In the genomic region with DNA sequence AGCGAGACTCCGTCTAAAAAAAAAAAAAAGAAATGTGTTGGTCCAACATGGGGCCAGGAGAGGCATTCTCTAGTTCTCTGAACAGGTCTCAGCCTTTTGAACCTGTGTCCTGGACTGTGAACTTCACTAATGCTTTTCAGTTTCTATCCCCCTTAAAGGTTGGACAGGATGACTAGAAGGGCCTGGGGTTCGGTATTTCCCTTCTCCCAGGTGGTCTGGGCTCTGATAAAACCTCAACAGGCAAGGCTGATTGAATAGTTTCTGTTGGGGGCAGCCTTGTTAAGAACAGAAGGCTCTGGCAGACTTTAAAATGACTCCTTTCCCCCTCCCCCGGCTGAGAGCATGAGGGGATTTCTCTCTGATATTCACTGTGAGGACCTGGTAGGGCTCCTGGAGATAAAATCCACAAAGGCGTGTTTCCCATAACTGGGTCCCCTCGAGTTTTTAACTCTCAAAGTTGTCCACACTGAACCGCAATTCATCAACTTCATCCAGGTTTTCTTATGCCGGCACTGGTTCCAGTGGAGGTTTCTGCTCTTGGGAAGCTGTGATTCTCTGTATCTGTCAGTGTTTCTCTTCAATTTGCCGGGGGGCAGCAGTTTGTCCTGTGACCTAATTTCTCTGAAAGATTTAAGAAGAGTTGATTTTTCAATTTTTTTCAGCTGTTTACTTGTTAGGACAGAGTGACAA, we compare ENCODE assay signal across 14 cellular contexts.
"Had no signal": no experiment of that assay in that cellular context is flagged by ENCODE, and none has a peak within 500 bp of the region (broad histone marks: within the 10 kb centered on the region; RNA-seq: fewer than 3 reads in every experiment).

No MANE protein-coding gene starts in this region.

- H3K4me3 ChIP-seq: ovary had no signal

- H3K27ac ChIP-seq: epithelial cell of prostate, ovary had no signal

- DNase-seq: activated CD4-positive, alpha-beta T cell treated with anti-CD3 and anti-CD28 coated beads, Interleukin-2, amount 50 U/mL, for 48 hours; activated naive CD4-positive, alpha-beta T cell treated with anti-CD3 and anti-CD28 coated beads for 36 hours; central memory CD4-positive, alpha-beta T cell; cortex of kidney; effector memory CD4-positive, alpha-beta T cell; immature natural killer cell; nephron progenitor cell; ovary; stimulated activated CD4-positive, alpha-beta T cell treated with anti-CD3 and anti-CD28 coated beads, Interleukin-4, amount 100 ng/mL, for 1 hour; SW 1271 had no signal

- H3K9me3 ChIP-seq: ovary had no signal

- FAIRE-seq: urothelium cell line had no signal

- H3K27me3 ChIP-seq: ovary had no signal

- H3K36me3 ChIP-seq: ovary had no signal

- ATAC-seq: activated T-helper 17 cell treated with anti-CD3 and anti-CD28 coated beads, Interleukin-2, amount 50 U/mL, for 72 hours; left colon had no signal
